19 cellular contexts compared by ENCODE assay signal in the genomic region with DNA sequence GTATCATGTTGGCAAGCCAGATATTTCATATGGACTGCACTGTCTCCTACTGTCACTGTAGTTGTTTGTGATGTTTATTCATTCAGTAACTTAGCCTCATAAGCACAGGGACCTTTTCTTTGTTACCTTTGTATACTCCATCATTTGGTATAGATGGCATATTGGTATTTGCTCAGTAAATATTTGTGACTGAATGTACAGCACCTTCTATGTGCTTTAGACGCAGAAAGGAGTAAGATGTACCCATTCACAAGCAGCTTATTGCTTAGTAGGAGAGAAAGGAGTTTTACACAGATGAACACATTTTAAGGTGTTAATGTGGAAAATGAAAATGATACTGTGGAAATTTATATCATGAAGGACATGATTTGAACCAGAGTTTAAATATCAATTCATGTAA. TPM values are rescaled to one million over a fixed set of nuclear protein-coding genes. Genes with fewer than 3 reads are reported as not detected.
A peak's percentile ranks its signal among the peaks of the same experiment; 100 is the strongest.
DNase-seq lines count a peak whose midpoint lies in the region; ATAC-seq and TF ChIP-seq lines count a peak whose summit lies in the region.
"Had no signal": no experiment of that assay in that cellular context is flagged by ENCODE, and none has a peak within 500 bp of the region (broad histone marks: within the 10 kb centered on the region; RNA-seq: fewer than 3 reads in every experiment).

No MANE protein-coding gene starts in this region.

- TF ChIP-seq CTCF in CD8-positive, alpha-beta T cell (IDR thresholded peaks at IDR 0.05), result no peak
- no peak for TF ChIP-seq CTCF in mammary epithelial cell (conservative IDR thresholded peaks at IDR 0.05 in 1 of 2, IDR thresholded peaks at IDR 0.05 in 1 of 2; ENCODE audit: extremely low read depth in 1 of 2, insufficient read depth in 1 of 2, low read depth in 1 of 2, low read length in 2 of 2)

- no peak overlapping the region for H3K4me2 ChIP-seq in mammary epithelial cell (ENCODE audit: insufficient read depth, low read depth, low read length)

- BruUV-seq in mammary epithelial cell (replicated peaks; lab: Mats Ljungman, UMichigan), result no TSS peak

- peak overlapping the region; percentile 61 for H3K27ac Mint-ChIP-seq in activated naive CD8-positive, alpha-beta T cell
- no peak overlapping the region for H3K27ac Mint-ChIP-seq in activated naive CD8-positive, alpha-beta T cell treated with anti-CD3 and anti-CD28 coated beads for 36 hours
- H3K27ac Mint-ChIP-seq in CD8-positive, alpha-beta T cell, result peak overlapping the region; percentile 16
- H3K27ac Mint-ChIP-seq in T-cell (peak overlapping the region; percentile 7 to 53), memory B cell (peak overlapping the region; percentile 8)

- ATAC-seq in CD8-positive, alpha-beta T cell, result no peak
- ATAC-seq in T-cell (replicated peaks in 1 of 4) (no peak), memory B cell (ENCODE audit: low read depth) (no peak), GM19328 (IDR thresholded peaks at IDR 0.05; ENCODE audit: unreplicated experiment) (no peak), GM21515 (IDR thresholded peaks at IDR 0.05; ENCODE audit: unreplicated experiment) (no peak)
- ATAC-seq: SK-N-SH treated with all-trans-retinoic acid at 6 μM for 48 hours had no signal

- H3K4me1 ChIP-seq in CD8-positive, alpha-beta T cell (ENCODE audit: insufficient read depth, low read length), result peaks cover 89% of the 10 kb centered on the region
- H3K4me1 ChIP-seq in mammary epithelial cell (ENCODE audit: insufficient read depth, low read length), result peaks cover 13% of the 10 kb centered on the region
- H3K4me1 ChIP-seq: Caco-2 had no signal

- H3K36me3 Mint-ChIP-seq in activated naive CD8-positive, alpha-beta T cell, result peaks cover 4% of the 10 kb centered on the region
- peaks cover 10% of the 10 kb centered on the region for H3K36me3 Mint-ChIP-seq in activated naive CD8-positive, alpha-beta T cell treated with anti-CD3 and anti-CD28 coated beads for 36 hours
- H3K36me3 Mint-ChIP-seq in CD8-positive, alpha-beta T cell, result peaks cover 1% of the 10 kb centered on the region
- H3K36me3 Mint-ChIP-seq in T-cell (no peaks in the 10 kb centered on the region), memory B cell (no peaks in the 10 kb centered on the region)

- no peaks in the 10 kb centered on the region for H3K9me3 ChIP-seq in CD8-positive, alpha-beta T cell (ENCODE audit: low read length)
- H3K9me3 ChIP-seq in mammary epithelial cell (replicated peaks; ENCODE audit: insufficient read depth, low read length), result no peaks in the 10 kb centered on the region
- H3K9me3 ChIP-seq: Caco-2 had no signal

- POLR2A ChIA-PET in CD8-positive, alpha-beta T cell (lab: Charles Lee), result interaction anchor here (1.9 kb wide), 1 partner anchor 11 kb away, joined by 9 read pairs; no protein-coding TSS in a partner anchor
- POLR2A ChIA-PET in T-cell (lab: Charles Lee), result interaction anchor here (0.6 to 3.8 kb wide), 3 partner anchors 10 to 270 kb away, joined by 3 to 42 read pairs (median 3); no protein-coding TSS in a partner anchor

- no peaks in the 10 kb centered on the region for H3K27me3 ChIP-seq in CD8-positive, alpha-beta T cell (ENCODE audit: insufficient read depth, low read length)
- H3K27me3 ChIP-seq in mammary epithelial cell (ENCODE audit: insufficient read depth, low read length), result no peaks in the 10 kb centered on the region
- H3K27me3 ChIP-seq: BLaER1 treated with 17β-estradiol and CSF1 and Interleukin-3, amounts not matched to agents 10 nM and 100 nM had no signal

- H3K36me3 ChIP-seq in CD8-positive, alpha-beta T cell (ENCODE audit: insufficient read depth, low read length), result no peaks in the 10 kb centered on the region
- no peaks in the 10 kb centered on the region for H3K36me3 ChIP-seq in mammary epithelial cell (ENCODE audit: insufficient read depth, low read length)
- H3K36me3 ChIP-seq: BLaER1 treated with 17β-estradiol and CSF1 and Interleukin-3, amounts not matched to agents 10 nM and 100 nM had no signal

- WGBS in mammary epithelial cell (ENCODE audit: low coverage, missing lambda C conversion rate), result 100% methylated on average over 1 of the region's 1 CpG

- H3K27me3 Mint-ChIP-seq in activated naive CD8-positive, alpha-beta T cell, result no peaks in the 10 kb centered on the region
- no peaks in the 10 kb centered on the region for H3K27me3 Mint-ChIP-seq in activated naive CD8-positive, alpha-beta T cell treated with anti-CD3 and anti-CD28 coated beads for 36 hours
- H3K27me3 Mint-ChIP-seq in CD8-positive, alpha-beta T cell (ENCODE audit: low read depth), result no peaks in the 10 kb centered on the region
- no peaks in the 10 kb centered on the region for H3K27me3 Mint-ChIP-seq in T-cell
- no peaks in the 10 kb centered on the region for H3K27me3 Mint-ChIP-seq in memory B cell

- dilution Hi-C loops in mammary epithelial cell (cut with HindIII; ENCODE audit: low sequenced_read_pairs), result no loop called here

- CTCF ChIA-PET in CD8-positive, alpha-beta T cell (lab: Charles Lee), result interaction anchor here (0.7 kb wide), 1 partner anchor 68 kb away, joined by 3 read pairs; no protein-coding TSS in a partner anchor
- CTCF ChIA-PET in T-cell (lab: Charles Lee), result interaction anchor here in 1 of 2 donors (1.1 to 2.2 kb wide), 2 partner anchors 11 to 19 kb away, joined by 3 to 24 read pairs; no protein-coding TSS in a partner anchor
- CTCF ChIA-PET in mammary epithelial cell (lab: Charles Lee; ENCODE audit: low non-redundant PET), result interaction anchor here (0.6 kb wide), 1 partner anchor 15 kb away, joined by 15 read pairs; no protein-coding TSS in a partner anchor

- peak overlapping the region; percentile 33 for H3K4me3 Mint-ChIP-seq in activated naive CD8-positive, alpha-beta T cell
- no peak overlapping the region for H3K4me3 Mint-ChIP-seq in activated naive CD8-positive, alpha-beta T cell treated with anti-CD3 and anti-CD28 coated beads for 36 hours
- peak overlapping the region; percentile 6 for H3K4me3 Mint-ChIP-seq in CD8-positive, alpha-beta T cell
- H3K4me3 Mint-ChIP-seq in T-cell, result peak overlapping the region; percentile 6 to 38 (median 19)
- peak overlapping the region; percentile 41 for H3K4me3 Mint-ChIP-seq in memory B cell

- no peak overlapping the region for H3K27ac ChIP-seq in CD8-positive, alpha-beta T cell (ENCODE audit: low read depth, low read length)
- no peak overlapping the region for H3K27ac ChIP-seq in mammary epithelial cell (ENCODE audit: insufficient read depth, low read depth, low read length)

- peaks cover 92% of the 10 kb centered on the region for H3K4me1 Mint-ChIP-seq in activated naive CD8-positive, alpha-beta T cell (ENCODE audit: low read depth)
- peaks cover 88% of the 10 kb centered on the region for H3K4me1 Mint-ChIP-seq in activated naive CD8-positive, alpha-beta T cell treated with anti-CD3 and anti-CD28 coated beads for 36 hours
- peaks cover 92% of the 10 kb centered on the region for H3K4me1 Mint-ChIP-seq in CD8-positive, alpha-beta T cell (ENCODE audit: low read depth)
- H3K4me1 Mint-ChIP-seq in T-cell, result peaks cover 91 to 98% (median 92%) of the 10 kb centered on the region in 3 donors
- H3K4me1 Mint-ChIP-seq in memory B cell, result peaks cover 59% of the 10 kb centered on the region

- H3K9ac ChIP-seq in mammary epithelial cell (ENCODE audit: insufficient read depth, low read length), result no peak overlapping the region
- H3K9ac ChIP-seq: BLaER1 treated with 17β-estradiol and CSF1 and Interleukin-3, amounts not matched to agents 10 nM and 100 nM had no signal

- H3K79me2 ChIP-seq in mammary epithelial cell (ENCODE audit: insufficient read depth, low read length), result peaks cover 97% of the 10 kb centered on the region

- peaks cover 3% of the 10 kb centered on the region for H4K20me1 ChIP-seq in mammary epithelial cell (ENCODE audit: insufficient read depth, low read length)

- DNase-seq in activated naive CD8-positive, alpha-beta T cell treated with anti-CD3 and anti-CD28 coated beads for 36 hours, result no peak
- DNase-seq in CD8-positive, alpha-beta T cell, result no peak
- DNase-seq in T-cell, result no peak
- DNase-seq in memory B cell (ENCODE audit: low spot score in 2 of 2), result no peak
- no peak for DNase-seq in mammary epithelial cell
- DNase-seq: Caco-2, DMS153, EL, KBM-7, NCI-H1694 treated with DMSO at 0.1 percent for 48 hours, NCI-H2107, NCI-H510A, NCI-H774, SHP77 treated with DMSO at 0.1 percent for 48 hours had no signal

- in situ Hi-C loops in mammary epithelial cell (cut with MboI; ENCODE audit: low sequenced_read_pairs in 2 of 2), result no loop called here

- no peak overlapping the region for H3K4me3 ChIP-seq in CD8-positive, alpha-beta T cell (ENCODE audit: low read depth, low read length)
- H3K4me3 ChIP-seq in mammary epithelial cell (replicated peaks in 1 of 3; ENCODE audit: insufficient read depth in 1 of 3, low read depth in 2 of 3, low read length in 3 of 3), result no peak overlapping the region
- H3K4me3 ChIP-seq: BLaER1 treated with 17β-estradiol and CSF1 and Interleukin-3, amounts not matched to agents 10 nM and 100 nM had no signal

- peaks cover 4% of the 10 kb centered on the region for H3K9me3 Mint-ChIP-seq in activated naive CD8-positive, alpha-beta T cell (ENCODE audit: low read depth)
- no peaks in the 10 kb centered on the region for H3K9me3 Mint-ChIP-seq in activated naive CD8-positive, alpha-beta T cell treated with anti-CD3 and anti-CD28 coated beads for 36 hours
- H3K9me3 Mint-ChIP-seq in CD8-positive, alpha-beta T cell, result peaks cover 2% of the 10 kb centered on the region
- H3K9me3 Mint-ChIP-seq in T-cell (no peaks in the 10 kb centered on the region), memory B cell (no peaks in the 10 kb centered on the region)

- no peak overlapping the region for H2AFZ ChIP-seq in mammary epithelial cell (ENCODE audit: low read depth, low read length)

- intact Hi-C loops in CD8-positive, alpha-beta T cell (cut with DNase I, micrococcal nuclease), result loop anchor here in 1 of 2 experiments (5.0 kb wide), 1 partner anchor 89 kb away; no protein-coding TSS in a partner anchor
- intact Hi-C loops in mammary epithelial cell (cut with micrococcal nuclease), result no loop called here

RNA-seq across cellular contexts. Expression of a gene that starts 12.0 kb away (rescaled TPM):
- 10 to 100 TPM; 23.9 to 28.5 TPM for total RNA-seq in activated naive CD8-positive, alpha-beta T cell treated with anti-CD3 and anti-CD28 coated beads for 36 hours
- total RNA-seq in CD8-positive, alpha-beta T cell, result 10 to 100 TPM; 94.2 to 98.3 TPM
- total RNA-seq in T-cell (10 to 100 TPM; 54.3 to 84.3 (median 66.9) TPM), mammary epithelial cell (10 to 100 TPM; 17.3 to 20.6 TPM)
- polyA plus RNA-seq in mammary epithelial cell, result 7.3 TPM
- 8.3 TPM for polyA minus RNA-seq in mammary epithelial cell
